Comparison of ENCODE assay signal across 29 cellular contexts in genomic region chr5:169663537-169663936, GRCh38.
"Had no signal": no experiment of that assay in that cellular context is flagged by ENCODE, and none has a peak within 500 bp of the region (broad histone marks: within the 10 kb centered on the region; RNA-seq: fewer than 3 reads in every experiment).

No MANE protein-coding gene starts in this region.

- H3K27ac ChIP-seq: adrenal gland, body of pancreas, breast epithelium, PC-9, RWPE1 had no signal

- H3K4me3 ChIP-seq: adrenal gland, body of pancreas, breast epithelium, MG63, PC-9 had no signal

- ATAC-seq: activated CD8-positive, alpha-beta T cell treated with anti-CD3 and anti-CD28 coated beads for 36 hours; activated T-cell treated with anti-CD3 and anti-CD28 coated beads, Interleukin-2, amount 50 U/mL, for 72 hours; body of pancreas; Right ventricle myocardium inferior had no signal

- H3K36me3 ChIP-seq: adrenal gland, breast epithelium, MG63 had no signal

- H3K4me3 Mint-ChIP-seq: activated CD4-positive, alpha-beta T cell treated with anti-CD3 and anti-CD28 coated beads, Interleukin-2, amount 10 ng/mL, durations not matched to agents 24 days and 14 days; activated CD8-positive, alpha-beta T cell treated with anti-CD3 and anti-CD28 coated beads for 36 hours; activated naive CD8-positive, alpha-beta T cell treated with anti-CD3 and anti-CD28 coated beads, Interleukin-2, amount 10 ng/mL, durations not matched to agents 7 days and 5 days; activated T-cell treated with anti-CD3 and anti-CD28 coated beads, Interleukin-2, amount 50 U/mL, for 72 hours; T-helper 2 cell treated with Interferon-gamma antibody and Interleukin-4, amounts not matched to agents 5 μg/mL and 100 μg/mL, for 36 hours had no signal

- H3K9me3 ChIP-seq: adrenal gland, body of pancreas, breast epithelium had no signal

- H3K27me3 Mint-ChIP-seq: activated CD4-positive, alpha-beta T cell treated with anti-CD3 and anti-CD28 coated beads, Interleukin-2, amount 10 ng/mL, durations not matched to agents 24 days and 14 days; activated CD8-positive, alpha-beta T cell treated with anti-CD3 and anti-CD28 coated beads for 36 hours; activated naive CD4-positive, alpha-beta T cell treated with anti-CD3 and anti-CD28 coated beads, Interleukin-2, amount 50 U/mL, for 24 hours; activated naive CD8-positive, alpha-beta T cell treated with anti-CD3 and anti-CD28 coated beads, Interleukin-2, amount 10 ng/mL, durations not matched to agents 7 days and 5 days had no signal

- H2AFZ ChIP-seq: PC-9 had no signal

- H3K4me2 ChIP-seq: PC-9 had no signal

- H3K4me1 ChIP-seq: adrenal gland, body of pancreas, breast epithelium had no signal

- H3K27me3 ChIP-seq: adrenal gland, body of pancreas, breast epithelium, MG63 had no signal

- DNase-seq: activated CD4-positive, alpha-beta T cell treated with anti-CD3 and anti-CD28 coated beads, Interleukin-2, amount 10 ng/mL, durations not matched to agents 24 days and 14 days; activated CD4-positive, alpha-beta T cell treated with anti-CD3 and anti-CD28 coated beads, Interleukin-2, amount 50 U/mL, for 4 hours; activated CD8-positive, alpha-beta T cell treated with anti-CD3 and anti-CD28 coated beads for 36 hours; activated gamma-delta T cell; activated naive CD4-positive, alpha-beta T cell treated with Interleukin-2 at 50 U/mL for 16 hours; activated naive CD8-positive, alpha-beta T cell treated with anti-CD3 and anti-CD28 coated beads, Interleukin-2, amount 10 ng/mL, durations not matched to agents 7 days and 5 days; activated T-cell treated with anti-CD3 and anti-CD28 coated beads, Interleukin-2, amount 50 U/mL, for 1 hour; activated T-cell treated with anti-CD3 and anti-CD28 coated beads, Interleukin-2, amount 50 U/mL, for 72 hours; adrenal gland; body of pancreas; cerebellar nuclear complex; Kasumi-1; MG63; NCI-H1048; NCI-H1105 treated with DMSO at 0.1 percent for 48 hours; NCI-H1436 treated with DMSO at 0.1 percent for 48 hours; NCI-H1694 treated with DMSO at 0.1 percent for 48 hours; NCI-H2029; NCI-H510A; NCI-H526; NCI-H748 treated with DMSO at 0.1 percent for 48 hours; SW 1271 had no signal

- H3K27ac Mint-ChIP-seq: activated CD4-positive, alpha-beta T cell treated with anti-CD3 and anti-CD28 coated beads, Interleukin-2, amount 10 ng/mL, durations not matched to agents 24 days and 14 days; activated CD8-positive, alpha-beta T cell treated with anti-CD3 and anti-CD28 coated beads for 36 hours; activated naive CD8-positive, alpha-beta T cell treated with anti-CD3 and anti-CD28 coated beads, Interleukin-2, amount 10 ng/mL, durations not matched to agents 7 days and 5 days; activated T-helper 2 cell treated with anti-CD3 and anti-CD28 coated beads, Interferon-gamma antibody, Interleukin-2, Interleukin-4, amounts not matched to agents 10 μg/mL and 5 μg/mL and 100 μg/mL, durations not matched to agents 14 hours and 24 hours and 36 hours; T-helper 2 cell treated with Interferon-gamma antibody and Interleukin-4, amounts not matched to agents 5 μg/mL and 100 μg/mL, for 36 hours had no signal
